In genomic region chr6:60813897-60814596, GRCh38 we compare ENCODE assay signal across 1 cellular context.
TF ChIP-seq lines count a peak whose summit lies in the region.

No MANE protein-coding gene starts in this region.

TF ChIP-seq in HEK293, 187 proteins besides CTCF, POLR2A, EP300 and RAD21:
- TF ChIP-seq ATF2 (tag by site-specific recombination; IDR thresholded peaks at IDR 0.05; ENCODE audit: low read depth): 0 out of 2 replicates have a peak, but pooled peaks have one; percentile 36
